31 cellular contexts compared by ENCODE assay signal in the genomic region with DNA sequence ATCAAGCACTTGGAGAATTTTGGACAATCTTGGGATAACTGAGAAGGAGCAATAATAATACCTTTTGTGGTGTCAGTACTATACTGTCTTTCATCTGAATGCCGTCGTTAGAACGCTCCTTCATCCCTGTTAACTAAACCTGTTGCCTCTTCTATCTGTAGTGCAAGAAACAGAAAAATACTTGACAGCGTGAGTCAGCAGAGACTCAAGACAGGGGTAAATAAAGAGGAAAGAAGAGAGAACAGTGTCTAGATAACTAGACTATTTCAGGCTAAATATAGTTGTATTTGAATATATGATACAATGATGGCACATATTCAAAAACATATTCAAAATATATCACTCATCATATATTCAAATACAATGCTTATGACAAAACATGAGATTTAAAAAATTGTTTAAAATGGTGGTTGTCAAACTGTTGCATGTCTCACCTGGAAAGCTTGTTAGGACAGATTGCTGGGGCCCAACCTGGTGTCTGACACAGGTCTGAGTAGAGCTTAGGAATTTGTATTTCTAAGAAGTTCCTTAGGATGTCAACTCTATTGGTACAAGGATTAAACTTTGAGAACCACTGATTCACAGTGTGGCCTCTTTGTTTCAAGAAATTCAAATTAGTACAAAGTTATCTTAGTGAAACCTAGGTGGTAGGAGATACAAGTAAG. TPM values are rescaled to one million over a fixed set of nuclear protein-coding genes. Genes with fewer than 3 reads are reported as not detected.
"Had no signal": no experiment of that assay in that cellular context is flagged by ENCODE, and none has a peak within 500 bp of the region (broad histone marks: within the 10 kb centered on the region; RNA-seq: fewer than 3 reads in every experiment).

No MANE protein-coding gene starts in this region.

- H3K27me3 ChIP-seq: brain microvascular endothelial cell, cardiac muscle cell, colonic mucosa, gastroesophageal sphincter had no signal

- ATAC-seq: activated CD4-positive, CD25-positive, alpha-beta regulatory T cell treated with anti-CD3 and anti-CD28 coated beads, Interleukin-2, amount 50 U/mL, for 24 hours; activated CD8-positive, alpha-beta T cell treated with anti-CD3 and anti-CD28 coated beads for 36 hours; activated T-cell treated with anti-CD3 and anti-CD28 coated beads, Interleukin-2, amount 50 U/mL, for 4 hours; activated T-helper 17 cell treated with anti-CD3 and anti-CD28 coated beads, Interleukin-2, amount 50 U/mL, for 72 hours; gastroesophageal sphincter; heart right ventricle; T-helper 17 cell had no signal

- H3K36me3 ChIP-seq: brain microvascular endothelial cell, cardiac muscle cell, colonic mucosa, gastroesophageal sphincter, heart right ventricle, WERI-Rb-1 had no signal

- H3K27ac ChIP-seq: brain microvascular endothelial cell, cardiac muscle cell, colonic mucosa, gastroesophageal sphincter, heart right ventricle, WERI-Rb-1 had no signal

- H3K4me3 ChIP-seq: cardiac muscle cell, colonic mucosa, gastroesophageal sphincter, heart right ventricle had no signal

- H3K9me3 ChIP-seq: colonic mucosa, gastroesophageal sphincter, heart right ventricle had no signal

- H3K4me1 ChIP-seq: colonic mucosa, gastroesophageal sphincter, heart right ventricle had no signal

- FAIRE-seq: astrocyte had no signal

- DNase-seq: activated B cell treated with CpG ODN at 0.5 μM for 24 hours; activated CD4-positive, alpha-beta T cell treated with anti-CD3 and anti-CD28 coated beads for 48 hours; activated CD4-positive, alpha-beta T cell treated with anti-CD3 and anti-CD28 coated beads, Interleukin-2, amount 50 U/mL, for 1 hour; activated CD4-positive, alpha-beta T cell treated with anti-CD3 and anti-CD28 coated beads, Interleukin-2, amount 50 U/mL, for 48 hours; activated CD8-positive, alpha-beta memory T cell treated with anti-CD3 and anti-CD28 coated beads for 24 hours; activated CD8-positive, alpha-beta T cell treated with anti-CD3 and anti-CD28 coated beads for 36 hours; activated effector memory CD4-positive, alpha-beta T cell treated with Interleukin-2 at 50 U/mL for 16 hours; activated gamma-delta T cell treated with Interleukin-2 at 50 U/mL for 16 hours; activated naive CD4-positive, alpha-beta T cell treated with anti-CD3 and anti-CD28 coated beads, Interleukin-2, amount 50 U/mL, for 16 hours; activated naive CD4-positive, alpha-beta T cell treated with Interleukin-2 at 50 U/mL for 16 hours; activated T-cell treated with anti-CD3 and anti-CD28 coated beads, Interleukin-2, amount 50 U/mL, for 4 hours; amniotic stem cell; anterior cingulate cortex; brain microvascular endothelial cell; central memory CD4-positive, alpha-beta T cell; cerebellar nuclear complex; colonic mucosa; effector CD8-positive, alpha-beta T cell; foreskin melanocyte; heart right ventricle; T-helper 1 cell; T-helper 17 cell; T1000; WERI-Rb-1 had no signal

RNA-seq across cellular contexts. Expression of gene OOSP4A, which starts 17.4 kb away (rescaled TPM):
- total RNA-seq: activated B cell treated with CpG ODN at 0.5 μM for 24 hours; activated CD8-positive, alpha-beta T cell treated with anti-CD3 and anti-CD28 coated beads for 36 hours; activated T-cell treated with anti-CD3 and anti-CD28 coated beads, Interleukin-2, amount 50 U/mL, for 4 hours; activated T-helper 17 cell treated with anti-CD3 and anti-CD28 coated beads, Interleukin-2, amount 50 U/mL, for 72 hours; astrocyte; cardiac muscle cell; colonic mucosa; dermis microvascular lymphatic vessel endothelial cell; gastroesophageal sphincter; glomerular endothelial cell; heart right ventricle; T-helper 17 cell had no signal

RNA-seq across cellular contexts. Expression of gene OOSP4B, which starts 35.7 kb away (rescaled TPM):
- total RNA-seq: activated B cell treated with CpG ODN at 0.5 μM for 24 hours; activated CD8-positive, alpha-beta T cell treated with anti-CD3 and anti-CD28 coated beads for 36 hours; activated T-cell treated with anti-CD3 and anti-CD28 coated beads, Interleukin-2, amount 50 U/mL, for 4 hours; activated T-helper 17 cell treated with anti-CD3 and anti-CD28 coated beads, Interleukin-2, amount 50 U/mL, for 72 hours; astrocyte; cardiac muscle cell; colonic mucosa; dermis microvascular lymphatic vessel endothelial cell; gastroesophageal sphincter; glomerular endothelial cell; heart right ventricle; T-helper 17 cell had no signal

RNA-seq across cellular contexts. Expression of gene OOSP1, which starts 43.0 kb away (rescaled TPM):
- total RNA-seq: activated B cell treated with CpG ODN at 0.5 μM for 24 hours; activated CD8-positive, alpha-beta T cell treated with anti-CD3 and anti-CD28 coated beads for 36 hours; activated T-cell treated with anti-CD3 and anti-CD28 coated beads, Interleukin-2, amount 50 U/mL, for 4 hours; activated T-helper 17 cell treated with anti-CD3 and anti-CD28 coated beads, Interleukin-2, amount 50 U/mL, for 72 hours; astrocyte; colonic mucosa; gastroesophageal sphincter; glomerular endothelial cell; heart right ventricle; T-helper 17 cell had no signal

RNA-seq across cellular contexts. Expression of gene OOSP2, which starts 59.0 kb away (rescaled TPM):
- total RNA-seq: activated B cell treated with CpG ODN at 0.5 μM for 24 hours; activated CD8-positive, alpha-beta T cell treated with anti-CD3 and anti-CD28 coated beads for 36 hours; activated T-cell treated with anti-CD3 and anti-CD28 coated beads, Interleukin-2, amount 50 U/mL, for 4 hours; activated T-helper 17 cell treated with anti-CD3 and anti-CD28 coated beads, Interleukin-2, amount 50 U/mL, for 72 hours; astrocyte; cardiac muscle cell; colonic mucosa; dermis microvascular lymphatic vessel endothelial cell; gastroesophageal sphincter; glomerular endothelial cell; heart right ventricle; T-helper 17 cell had no signal
